Comparison of ENCODE assay signal across 21 cellular contexts in the genomic region with DNA sequence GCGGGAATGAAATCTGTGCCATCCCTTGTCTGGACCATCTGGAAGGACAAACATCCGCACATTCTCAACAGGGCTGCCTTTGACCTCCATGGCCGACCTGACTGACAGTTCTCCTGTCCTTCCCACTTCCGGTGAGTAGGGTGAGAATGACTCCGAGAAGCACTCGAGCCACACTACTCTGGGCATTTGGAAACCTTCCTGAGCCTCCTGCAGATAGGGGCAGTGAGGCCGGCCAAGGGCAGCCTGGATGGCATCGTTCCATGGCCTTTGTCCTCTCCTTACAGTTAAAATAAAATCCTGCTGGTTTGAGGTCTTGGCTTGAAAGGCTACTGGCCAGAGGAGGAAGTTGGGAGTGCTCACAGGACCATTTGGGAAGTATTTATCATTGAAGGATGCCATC.
"Had no signal": no experiment of that assay in that cellular context is flagged by ENCODE, and none has a peak within 500 bp of the region (broad histone marks: within the 10 kb centered on the region; RNA-seq: fewer than 3 reads in every experiment).

No MANE protein-coding gene starts in this region.

- ATAC-seq: activated T-helper 17 cell treated with anti-CD3 and anti-CD28 coated beads, Interleukin-2, amount 50 U/mL, for 72 hours had no signal

- H3K9ac ChIP-seq: KMS-11 had no signal

- H3K4me2 ChIP-seq: KMS-11 had no signal

- DNase-seq: activated B cell treated with CpG ODN at 0.5 μM for 24 hours; activated CD4-positive, alpha-beta memory T cell treated with anti-CD3 and anti-CD28 coated beads, Interleukin-2, amount 10 ng/mL, durations not matched to agents 7 days and 5 days; activated CD4-positive, alpha-beta T cell treated with anti-CD3 and anti-CD28 coated beads for 1 hour; activated CD4-positive, alpha-beta T cell treated with anti-CD3 and anti-CD28 coated beads, Interleukin-2, amount 10 ng/mL, durations not matched to agents 24 days and 14 days; activated gamma-delta T cell; activated naive CD4-positive, alpha-beta T cell treated with anti-CD3 and anti-CD28 coated beads for 36 hours; activated T-cell treated with anti-CD3 and anti-CD28 coated beads for 4 hours; activated T-cell treated with anti-CD3 and anti-CD28 coated beads, Interleukin-2, amount 50 U/mL, for 48 hours; anterior cingulate cortex; NCI-H1092 treated with DMSO at 0.1 percent for 48 hours; NCI-H1417 treated with DMSO at 0.1 percent for 48 hours; NCI-H1694 treated with DMSO at 0.1 percent for 48 hours; NCI-H2029 treated with DMSO at 0.1 percent for 48 hours; NCI-H345; NCI-H510A; NCI-H526 treated with DMSO at 0.1 percent for 48 hours; SIG-M5; T-helper 2 cell; T1000 had no signal

- H3K27ac ChIP-seq: KMS-11 had no signal
